In genomic region chr12:76457010-76457409, GRCh38 we compare ENCODE assay signal across 23 cellular contexts.
DNase-seq lines count a peak whose midpoint lies in the region; ATAC-seq, FAIRE-seq and TF ChIP-seq lines count a peak whose summit lies in the region.
"Had no signal": no experiment of that assay in that cellular context is flagged by ENCODE, and none has a peak within 500 bp of the region (broad histone marks: within the 10 kb centered on the region; RNA-seq: fewer than 3 reads in every experiment).

No MANE protein-coding gene starts in this region.

- H2AFZ ChIP-seq in PC-9: no peak overlapping the region
- H2AFZ ChIP-seq in endothelial cell of umbilical vein (ENCODE audit: low read depth, low read length): no peak overlapping the region
- H2AFZ ChIP-seq: GM23248 had no signal

- no peak for ATAC-seq in psoas muscle
- ATAC-seq: activated CD8-positive, alpha-beta memory T cell treated with anti-CD3 and anti-CD28 coated beads, Interleukin-2, amount 10 ng/mL, durations not matched to agents 7 days and 5 days; activated naive CD4-positive, alpha-beta T cell treated with anti-CD3 and anti-CD28 coated beads, Interleukin-2, amount 50 U/mL, for 72 hours had no signal

- POLR2A ChIA-PET in PC-9 (lab: Charles Lee; ENCODE audit: unreplicated experiment) (no interaction called here), endothelial cell of umbilical vein (lab: Charles Lee) (interaction anchor here (1.1 kb wide), 1 partner anchor 425 kb away, joined by 3 read pairs; the partner anchor contains the start of gene PHLDA1)

- no peak overlapping the region for H3K4me3 ChIP-seq in PC-9
- H3K4me3 ChIP-seq in endothelial cell of umbilical vein (replicated peaks in 1 of 3; ENCODE audit: insufficient read depth in 1 of 3, low read depth in 1 of 3, low read length in 3 of 3): no peak overlapping the region
- H3K4me3 ChIP-seq in psoas muscle: no peak overlapping the region
- H3K4me3 ChIP-seq: GM23248, lower lobe of right lung, prostate gland, SJSA1, stomach, tibial artery had no signal

- peaks cover 8% of the 10 kb centered on the region; the same call in 1 of the 2 replicates for H3F3A ChIP-seq in PC-9 (ENCODE audit: insufficient read depth, low read depth)

- no peaks in the 10 kb centered on the region for H3K9me3 ChIP-seq in PC-9 (ENCODE audit: insufficient read depth, low read depth)
- no peaks in the 10 kb centered on the region for H3K9me3 ChIP-seq in endothelial cell of umbilical vein (replicated peaks; ENCODE audit: control insufficient read depth, insufficient read depth, low read length)
- H3K9me3 ChIP-seq in psoas muscle: no peaks in the 10 kb centered on the region
- H3K9me3 ChIP-seq: lower lobe of right lung, prostate gland, SJSA1, stomach, tibial artery had no signal

- H3K9me2 ChIP-seq in PC-9 (ENCODE audit: insufficient read depth): no peaks in the 10 kb centered on the region; the same call in 1 of the 2 replicates

- WGBS in psoas muscle, 3 donors: 93 to 96% (median 95%) methylated on average over 7 of the region's 7 CpGs

- no peaks in the 10 kb centered on the region for H3K9me1 ChIP-seq in endothelial cell of umbilical vein (replicated peaks; ENCODE audit: control insufficient read depth, extremely low read depth, insufficient read depth, low read length)

- H3K4me1 ChIP-seq in PC-9 (replicated peaks; ENCODE audit: insufficient read depth) (peaks cover 8% of the 10 kb centered on the region), endothelial cell of umbilical vein (ENCODE audit: control insufficient read depth, extremely low read depth, insufficient read depth, low read length) (peaks cover 6% of the 10 kb centered on the region), psoas muscle (peaks cover 19% of the 10 kb centered on the region)
- H3K4me1 ChIP-seq: prostate gland had no signal

- intact Hi-C loops in PC-9 (cut with micrococcal nuclease; ENCODE audit: unreplicated experiment) (loop anchor here (5.0 to 10.0 kb wide), 5 partner anchors 112 to 1065 kb away; partner anchors contain the start of genes BBS10, GLIPR1L2, NAP1L1 and PHLDA1), endothelial cell of umbilical vein (cut with micrococcal nuclease) (loop anchor here (5.0 to 10.0 kb wide), 6 partner anchors 130 to 1125 kb away; partner anchors contain the start of genes CAPS2 and GLIPR1L1), psoas muscle (cut with DNase I) (loop anchor here in 1 of 2 donors (10.0 kb wide), 1 partner anchor 372 kb away; the partner anchor contains the start of gene NAP1L1)

- BruUV-seq in PC-9 (replicated peaks; lab: Mats Ljungman, UMichigan) (no TSS peak), endothelial cell of umbilical vein (replicated peaks; lab: Mats Ljungman, UMichigan) (no TSS peak)

- no peak for TF ChIP-seq POLR2A in endothelial cell of umbilical vein (IDR thresholded peaks at IDR 0.05; ENCODE audit: low read depth, low read length)

- CTCF ChIA-PET in PC-9 (lab: Charles Lee) (no interaction called here), endothelial cell of umbilical vein (lab: Charles Lee) (interaction anchor here (1.0 to 3.1 kb wide), 21 partner anchors 8 to 1123 kb away, joined by 3 to 39 read pairs (median 6); partner anchors contain the start of genes BBS10, GLIPR1L1 and PHLDA1)

- no peak overlapping the region for H3K4me2 ChIP-seq in PC-9
- no peak overlapping the region for H3K4me2 ChIP-seq in endothelial cell of umbilical vein (ENCODE audit: insufficient read depth, low read length)

- no peaks in the 10 kb centered on the region; the same call in 1 of the 2 replicates for H3K79me2 ChIP-seq in PC-9 (ENCODE audit: low read depth)
- H3K79me2 ChIP-seq in endothelial cell of umbilical vein (ENCODE audit: control insufficient read depth, insufficient read depth, low read length): no peaks in the 10 kb centered on the region

- H3K36me3 ChIP-seq in PC-9 (ENCODE audit: low read depth) (no peaks in the 10 kb centered on the region), endothelial cell of umbilical vein (ENCODE audit: control insufficient read depth in 2 of 2, extremely low read depth in 1 of 2, insufficient read depth in 2 of 2, low read length in 2 of 2) (no peaks in the 10 kb centered on the region), psoas muscle (ENCODE audit: insufficient read depth in 1 of 2, low read depth in 1 of 2) (no peaks in the 10 kb centered on the region)
- H3K36me3 ChIP-seq: lower lobe of right lung, prostate gland, SJSA1, stomach, tibial artery had no signal

- DNase-seq in HCEC 1CT (peak; percentile 20), PC-9 (peak in 1 of 2 experiments; percentile 40), endothelial cell of umbilical vein (ENCODE audit: low read depth, low spot score) (no peak), psoas muscle (no peak), iPS-NIHi11 (ENCODE audit: low spot score) (no peak)
- DNase-seq in activated CD8-positive, alpha-beta memory T cell treated with anti-CD3 and anti-CD28 coated beads for 24 hours: no peak
- no peak for DNase-seq in activated effector memory CD4-positive, alpha-beta T cell treated with Interleukin-2 at 50 U/mL for 16 hours
- DNase-seq: activated CD4-positive, alpha-beta T cell treated with anti-CD3 and anti-CD28 coated beads for 4 hours; activated CD8-positive, alpha-beta memory T cell treated with anti-CD3 and anti-CD28 coated beads, Interleukin-2, amount 10 ng/mL, durations not matched to agents 7 days and 5 days; DMS153; effector CD8-positive, alpha-beta T cell; GM23248; Kasumi-1; kidney; lower lobe of right lung; NCI-H1694; NCI-H510A; stimulated activated CD8-positive, alpha-beta memory T cell treated with anti-CD3 and anti-CD28 coated beads, Interleukin-4, amount 100 ng/mL, for 48 hours; stomach; tibial artery had no signal

- no peak for FAIRE-seq in endothelial cell of umbilical vein (lab: Jason Lieb, UNC)
- FAIRE-seq: kidney had no signal

- H3K27ac ChIP-seq in PC-9 (peak overlapping the region; percentile 78; the same call in 1 of the 2 replicates), endothelial cell of umbilical vein (ENCODE audit: insufficient read depth, low read depth, low read length) (peak overlapping the region; percentile 11), psoas muscle (peak overlapping the region; percentile 17)
- H3K27ac ChIP-seq: GM23248, lower lobe of right lung, prostate gland, SJSA1, stomach, tibial artery had no signal

- TF ChIP-seq CTCF in PC-9 (conservative IDR thresholded peaks at IDR 0.05): no peak
- no peak for TF ChIP-seq CTCF in endothelial cell of umbilical vein (IDR thresholded peaks at IDR 0.05; ENCODE audit: extremely low read depth in 1 of 2, insufficient read depth in 1 of 2, low read depth in 1 of 2, low read length in 2 of 2)
- no peak for TF ChIP-seq CTCF in psoas muscle (IDR thresholded peaks at IDR 0.05)

- dilution Hi-C loops in endothelial cell of umbilical vein (cut with MboI; ENCODE audit: extremely low pct_ligation_motif_present, low sequenced_read_pairs): no loop called here

- H3K27me3 ChIP-seq in PC-9 (ENCODE audit: insufficient read depth, low read depth) (no peaks in the 10 kb centered on the region), endothelial cell of umbilical vein (ENCODE audit: control insufficient read depth in 2 of 2, insufficient read depth in 2 of 2, low read length in 2 of 2) (no peaks in the 10 kb centered on the region), psoas muscle (ENCODE audit: insufficient read depth in 3 of 3, low read length in 2 of 3) (no peaks in the 10 kb centered on the region)
- H3K27me3 ChIP-seq: SJSA1, stomach, tibial artery had no signal

- H4K20me1 ChIP-seq in PC-9 (ENCODE audit: insufficient read depth) (no peaks in the 10 kb centered on the region), endothelial cell of umbilical vein (replicated peaks; ENCODE audit: control insufficient read depth, extremely low read depth, insufficient read depth, low read length) (no peaks in the 10 kb centered on the region)

- H3K9ac ChIP-seq in endothelial cell of umbilical vein (replicated peaks; ENCODE audit: extremely low read depth, insufficient read depth, low read length): no peak overlapping the region
- H3K9ac ChIP-seq: GM23248 had no signal

TF ChIP-seq in endothelial cell of umbilical vein, 7 proteins besides CTCF, POLR2A, EP300 and RAD21:
- TF ChIP-seq MYC (IDR thresholded peaks at IDR 0.05; ENCODE audit: low read depth, low read length) (no peak), POLR2AphosphoS5 (IDR thresholded peaks at IDR 0.05; ENCODE audit: insufficient read depth, low read depth, low read length) (no peak), FOS (IDR thresholded peaks at IDR 0.05; ENCODE audit: borderline replicate concordance, insufficient read depth, low read length) (no peak), EZH2 (IDR thresholded peaks at IDR 0.05; ENCODE audit: borderline replicate concordance, low read depth, low read length, severe bottlenecking) (no peak)

Comparison
In these comparisons a context has a peak if more than half of its experiments do, and no peak if none do; other contexts are left out.
1. H3K27ac ChIP-seq: peak in every context shown above with its lines; median percentile 78 in PC-9; 17 in psoas muscle; 11 in endothelial cell of umbilical vein.